Comparison of ENCODE assay signal across 8 cellular contexts in genomic region chr16:75555213-75555706, GRCh38. TPM values are rescaled to one million over a fixed set of nuclear protein-coding genes. Genes with fewer than 3 reads are reported as not detected.
DNase-seq lines count a peak whose midpoint lies in the region; ATAC-seq, FAIRE-seq and TF ChIP-seq lines count a peak whose summit lies in the region.

No MANE protein-coding gene starts in this region.

- no peaks in the 10 kb centered on the region for H3K36me3 Mint-ChIP-seq in CD4-positive, alpha-beta T cell (ENCODE audit: low read depth)
- H3K36me3 Mint-ChIP-seq in astrocyte (ENCODE audit: low read depth, unreplicated experiment): no peaks in the 10 kb centered on the region

- ATAC-seq in CD4-positive, alpha-beta T cell (ENCODE audit: poor library complexity): no peak
- peak; percentile 20 for ATAC-seq in GM19035 (IDR thresholded peaks at IDR 0.05; ENCODE audit: unreplicated experiment)
- ATAC-seq in HG03460 (IDR thresholded peaks at IDR 0.05; ENCODE audit: unreplicated experiment): peak; percentile 34
- peak; percentile 90 for ATAC-seq in left ventricle myocardium superior
- peak; percentile 75 to 87 (median 79) for ATAC-seq in pancreas

- no peaks in the 10 kb centered on the region for H4K20me1 ChIP-seq in astrocyte (ENCODE audit: insufficient read depth, low read length)

- peaks cover 8% of the 10 kb centered on the region for H3K27me3 Mint-ChIP-seq in CD4-positive, alpha-beta T cell
- no peaks in the 10 kb centered on the region for H3K27me3 Mint-ChIP-seq in astrocyte (ENCODE audit: low read depth, unreplicated experiment)

- H3K4me1 ChIP-seq in astrocyte (ENCODE audit: insufficient read depth, low read length) (peaks cover 5% of the 10 kb centered on the region), pancreas (no peaks in the 10 kb centered on the region)

- H3K9me3 ChIP-seq in CD4-positive, alpha-beta T cell (ENCODE audit: control insufficient read depth, low read length): no peaks in the 10 kb centered on the region
- no peaks in the 10 kb centered on the region for H3K9me3 ChIP-seq in astrocyte (ENCODE audit: insufficient read depth, low read depth, low read length)
- no peaks in the 10 kb centered on the region for H3K9me3 ChIP-seq in pancreas

- H3K4me3 Mint-ChIP-seq in CD4-positive, alpha-beta T cell: peak overlapping the region; percentile 88
- H3K4me3 Mint-ChIP-seq in astrocyte (ENCODE audit: unreplicated experiment): peak overlapping the region; percentile 94

- POLR2A ChIA-PET in CD4-positive, alpha-beta T cell (lab: Charles Lee): interaction anchor here (1.0 to 4.9 kb wide), 6 partner anchors 10 to 121 kb away, joined by 6 to 48 read pairs (median 18); partner anchors contain the start of genes ADAT1, CFDP1, GABARAPL2 and KARS1

- FAIRE-seq in astrocyte (lab: Jason Lieb, UNC) (no peak), pancreas (lab: Jason Lieb, UNC) (no peak)

- no peaks in the 10 kb centered on the region for H3K36me3 ChIP-seq in astrocyte (ENCODE audit: insufficient read depth, low read length)
- H3K36me3 ChIP-seq in pancreas: no peaks in the 10 kb centered on the region

- H3K27me3 ChIP-seq in CD4-positive, alpha-beta T cell (ENCODE audit: control insufficient read depth, insufficient read depth, low read length): no peaks in the 10 kb centered on the region
- H3K27me3 ChIP-seq in astrocyte (ENCODE audit: insufficient read depth, low read length) (no peaks in the 10 kb centered on the region), pancreas (no peaks in the 10 kb centered on the region)

- intact Hi-C loops in CD4-positive, alpha-beta T cell (cut with DNase I, micrococcal nuclease): loop anchor here (5.0 to 10.0 kb wide), 2 partner anchors 888 to 1640 kb away; partner anchors contain the start of genes MON1B (in 1 of the 2), RFWD3 (in 1 of the 2) and SYCE1L (in 1 of the 2)
- intact Hi-C loops in left ventricle myocardium superior (cut with micrococcal nuclease) (no loop called here), pancreas (cut with DNase I) (no loop called here)

- peaks cover 5% of the 10 kb centered on the region for H3K79me2 ChIP-seq in astrocyte (ENCODE audit: insufficient read depth, low read length)

- DNase-seq in CD4-positive, alpha-beta T cell: no peak
- DNase-seq in NCI-H774 (lab: John Stamatoyannopoulos, UW) (peak; percentile 68), astrocyte (ENCODE audit: low read depth) (peak; percentile 85), left ventricle myocardium superior (peak; percentile 84), pancreas (peak; percentile 64 to 79 (median 76))
- DNase-seq in activated CD4-positive, CD25-positive, alpha-beta regulatory T cell treated with anti-CD3 and anti-CD28 coated beads, Interleukin-2, amount 50 U/mL, for 72 hours: no peak

- H3K9me3 Mint-ChIP-seq in CD4-positive, alpha-beta T cell: no peaks in the 10 kb centered on the region
- no peaks in the 10 kb centered on the region for H3K9me3 Mint-ChIP-seq in astrocyte (ENCODE audit: unreplicated experiment)

- H2AFZ ChIP-seq in astrocyte (ENCODE audit: low read depth, low read length): peak overlapping the region; percentile 90

- peak overlapping the region; percentile 65 for H3K27ac Mint-ChIP-seq in CD4-positive, alpha-beta T cell
- H3K27ac Mint-ChIP-seq in astrocyte (ENCODE audit: unreplicated experiment): peak overlapping the region; percentile 93

- H3K9ac ChIP-seq in astrocyte (ENCODE audit: low read length): peak overlapping the region; percentile 80

- H3K4me3 ChIP-seq in astrocyte (ENCODE audit: insufficient read depth, low read depth, low read length): peak overlapping the region; percentile 78
- peak overlapping the region; percentile 45 to 91 (median 72) for H3K4me3 ChIP-seq in pancreas

- H3K4me2 ChIP-seq in astrocyte (ENCODE audit: low read length): peak overlapping the region; percentile 97

- TF ChIP-seq CTCF in CD4-positive, alpha-beta T cell (IDR thresholded peaks at IDR 0.05): no peak
- TF ChIP-seq CTCF in astrocyte (IDR thresholded peaks at IDR 0.05; ENCODE audit: insufficient read depth, low read depth, low read length) (no peak), pancreas (IDR thresholded peaks at IDR 0.05) (no peak)

- CTCF ChIA-PET in CD4-positive, alpha-beta T cell (lab: Charles Lee): interaction anchor here (1.0 to 3.5 kb wide), 9 partner anchors 10 to 356 kb away, joined by 3 to 17 read pairs (median 4); partner anchors contain the start of genes ADAT1 and GABARAPL2

- H3K4me1 Mint-ChIP-seq in CD4-positive, alpha-beta T cell (ENCODE audit: low read depth): peaks cover 13% of the 10 kb centered on the region
- H3K4me1 Mint-ChIP-seq in astrocyte (ENCODE audit: low read depth, unreplicated experiment): peaks cover 4% of the 10 kb centered on the region

- WGBS in pancreas, 2 donors: 1% methylated on average over 26 of the region's 26 CpGs

- peak overlapping the region; percentile 58 for H3K27ac ChIP-seq in CD4-positive, alpha-beta T cell (ENCODE audit: low read depth, low read length)
- H3K27ac ChIP-seq in astrocyte (ENCODE audit: low read depth, low read length): peak overlapping the region; percentile 65
- H3K27ac ChIP-seq in pancreas: peak overlapping the region; percentile 38 to 81 (median 66)

RNA-seq across cellular contexts. Expression of gene TMEM231, which starts 0.8 kb away (rescaled TPM):
- total RNA-seq in CD4-positive, alpha-beta T cell: 1 to 10 TPM; 2.5 TPM
- total RNA-seq in astrocyte (10.5 and 10.7 TPM in 2 replicates), left ventricle myocardium superior (4.6 TPM), pancreas (1 to 10 TPM; 2.5 to 5.3 (median 4.1) TPM)
- polyA plus RNA-seq in pancreas: 1 to 10 TPM; 3.0 to 6.6 TPM

RNA-seq across cellular contexts. Expression of gene GABARAPL2, which starts 10.9 kb away (rescaled TPM):
- 10 to 100 TPM; 44.6 to 48.3 TPM for total RNA-seq in CD4-positive, alpha-beta T cell
- total RNA-seq in astrocyte (108 and 109 TPM in 2 replicates), left ventricle myocardium superior (245 TPM), pancreas (10 to 100 TPM; 29.9 to 61.2 (median 34.3) TPM)
- polyA plus RNA-seq in pancreas: 100 to 1,000 TPM in 1 of 2 donors, 10 to 100 TPM in 1; 44.1 to 117 TPM

RNA-seq across cellular contexts. Expression of gene CHST5, which starts 19.4 kb away (rescaled TPM):
- not detected for total RNA-seq in CD4-positive, alpha-beta T cell
- 0.09 TPM in 1 of 2 replicates, not detected in the other for total RNA-seq in astrocyte
- total RNA-seq in left ventricle myocardium superior: 0.07 TPM
- under 1 TPM in 5 of 6 donors, not detected in 1; 0.06 to 0.28 (median 0.13) TPM for total RNA-seq in pancreas
- under 1 TPM; 0.15 to 0.16 TPM for polyA plus RNA-seq in pancreas

Comparison
In these comparisons a context has a peak if more than half of its experiments do, and no peak if none do; other contexts are left out.
1. DNase-seq: peak in NCI-H774 (single experiment), astrocyte (single experiment), left ventricle myocardium superior (single experiment) and pancreas (6 of 6); none in CD4-positive, alpha-beta T cell (0 of 10) and activated CD4-positive, CD25-positive, alpha-beta regulatory T cell treated with anti-CD3 and anti-CD28 coated beads, Interleukin-2, amount 50 U/mL, for 72 hours (single experiment).
2. intact Hi-C loops: an anchor here in CD4-positive, alpha-beta T cell (5.0 to 10.0 kb wide); none called in left ventricle myocardium superior and pancreas.
3. Peak in every context shown above with its lines, with median percentiles within 50 percentile points of each other: H3K27ac ChIP-seq.